Comparison of ENCODE assay signal across 1 cellular context in the genomic region with DNA sequence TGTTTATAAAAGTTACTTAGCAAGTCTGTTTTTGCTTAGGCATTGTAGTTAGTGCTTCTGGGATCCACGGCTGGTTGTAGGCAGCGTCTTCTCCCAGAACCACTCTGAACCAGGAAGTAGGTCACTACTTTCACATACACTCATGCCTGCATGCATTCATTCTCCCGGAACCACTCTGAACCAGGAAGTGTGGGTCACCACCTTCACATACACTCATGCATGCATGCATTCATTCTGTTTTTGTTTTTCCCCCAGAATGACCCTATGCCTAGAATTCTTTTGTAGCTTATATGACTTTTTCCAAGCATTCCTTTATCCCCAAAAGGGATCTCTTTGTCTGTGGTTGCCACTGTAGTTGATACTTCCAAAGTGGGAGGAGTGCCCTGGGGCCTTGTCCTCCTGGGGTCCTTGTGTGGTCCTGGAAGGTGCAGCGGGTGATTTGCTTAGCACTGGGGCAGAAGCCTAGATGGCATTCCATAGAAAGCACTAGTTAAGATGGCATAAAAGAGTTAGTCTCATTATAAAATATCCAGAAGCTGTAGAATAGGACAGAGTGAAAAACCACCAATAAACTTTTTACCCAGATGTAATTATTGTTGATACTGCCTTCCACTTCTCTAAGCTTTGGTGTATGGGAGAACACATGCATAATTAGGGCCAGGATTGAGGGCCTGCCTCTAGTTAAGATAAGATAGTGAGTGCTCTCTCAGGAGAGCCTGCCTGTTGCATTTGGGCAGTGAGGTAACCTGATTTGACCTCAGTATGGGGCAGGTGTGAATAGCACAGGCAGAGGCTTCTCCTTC.
TF ChIP-seq lines count a peak whose summit lies in the region.

No MANE protein-coding gene starts in this region.

TF ChIP-seq in IMR-90, 13 proteins besides CTCF, POLR2A, EP300 and RAD21 (continued from another document):
- no peak for TF ChIP-seq NFE2L2 (IDR thresholded peaks at IDR 0.05; ENCODE audit: low read depth, low read length)
- TF ChIP-seq CEBPB (IDR thresholded peaks at IDR 0.05; ENCODE audit: low read depth, low read length): no peak
- no peak for TF ChIP-seq FOS (IDR thresholded peaks at IDR 0.05; ENCODE audit: low read depth, low read length)
- TF ChIP-seq RFX5 (IDR thresholded peaks at IDR 0.05; ENCODE audit: low read depth, low read length): no peak
- TF ChIP-seq MXI1 (IDR thresholded peaks at IDR 0.05; ENCODE audit: borderline replicate concordance, low read depth, low read length): no peak
- TF ChIP-seq, protein P1, sequence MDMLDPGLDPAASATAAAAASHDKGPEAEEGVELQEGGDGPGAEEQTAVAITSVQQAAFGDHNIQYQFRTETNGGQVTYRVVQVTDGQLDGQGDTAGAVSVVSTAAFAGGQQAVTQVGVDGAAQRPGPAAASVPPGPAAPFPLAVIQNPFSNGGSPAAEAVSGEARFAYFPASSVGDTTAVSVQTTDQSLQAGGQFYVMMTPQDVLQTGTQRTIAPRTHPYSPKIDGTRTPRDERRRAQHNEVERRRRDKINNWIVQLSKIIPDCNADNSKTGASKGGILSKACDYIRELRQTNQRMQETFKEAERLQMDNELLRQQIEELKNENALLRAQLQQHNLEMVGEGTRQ (IDR thresholded peaks at IDR 0.05; ENCODE audit: low read depth, low read length): no peak
- TF ChIP-seq MAFK (IDR thresholded peaks at IDR 0.05; ENCODE audit: low read depth, low read length): no peak
- no peak for TF ChIP-seq MAZ (IDR thresholded peaks at IDR 0.05; ENCODE audit: borderline replicate concordance, low read depth, low read length)
- no peak for TF ChIP-seq RCOR1 (IDR thresholded peaks at IDR 0.05; ENCODE audit: insufficient replicate concordance, low read length)
